Comparison of ENCODE assay signal across 7 cellular contexts in the genomic region with DNA sequence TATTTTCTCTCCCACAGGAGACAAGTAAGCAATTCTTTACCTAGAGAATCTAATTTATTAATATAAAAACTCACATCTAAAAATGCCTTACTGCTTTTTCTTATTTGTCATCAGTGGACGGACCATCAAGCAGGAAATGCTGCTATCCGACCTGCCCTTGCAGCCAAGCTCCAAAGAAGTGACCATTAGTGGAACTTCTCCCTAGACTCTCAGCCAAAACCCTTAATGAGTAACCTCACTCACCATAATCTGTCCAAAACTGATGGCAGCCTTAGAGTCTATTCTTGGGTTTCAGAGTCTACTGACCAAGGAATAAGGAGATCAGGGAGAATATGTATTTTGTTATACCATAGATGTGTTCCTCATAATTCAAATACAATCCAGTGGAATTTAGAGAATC.
"Had no signal": no experiment of that assay in that cellular context is flagged by ENCODE, and none has a peak within 500 bp of the region (broad histone marks: within the 10 kb centered on the region; RNA-seq: fewer than 3 reads in every experiment).

No MANE protein-coding gene starts in this region.

- H3K4me3 ChIP-seq: GM12878 had no signal

- ATAC-seq: GM12878 had no signal

- DNase-seq: GDM1, GF-D8 had no signal

- FAIRE-seq: G401.6, GM12878, GM12891, GM12892, GM19239 had no signal
